8 cellular contexts compared by ENCODE assay signal in the genomic region with DNA sequence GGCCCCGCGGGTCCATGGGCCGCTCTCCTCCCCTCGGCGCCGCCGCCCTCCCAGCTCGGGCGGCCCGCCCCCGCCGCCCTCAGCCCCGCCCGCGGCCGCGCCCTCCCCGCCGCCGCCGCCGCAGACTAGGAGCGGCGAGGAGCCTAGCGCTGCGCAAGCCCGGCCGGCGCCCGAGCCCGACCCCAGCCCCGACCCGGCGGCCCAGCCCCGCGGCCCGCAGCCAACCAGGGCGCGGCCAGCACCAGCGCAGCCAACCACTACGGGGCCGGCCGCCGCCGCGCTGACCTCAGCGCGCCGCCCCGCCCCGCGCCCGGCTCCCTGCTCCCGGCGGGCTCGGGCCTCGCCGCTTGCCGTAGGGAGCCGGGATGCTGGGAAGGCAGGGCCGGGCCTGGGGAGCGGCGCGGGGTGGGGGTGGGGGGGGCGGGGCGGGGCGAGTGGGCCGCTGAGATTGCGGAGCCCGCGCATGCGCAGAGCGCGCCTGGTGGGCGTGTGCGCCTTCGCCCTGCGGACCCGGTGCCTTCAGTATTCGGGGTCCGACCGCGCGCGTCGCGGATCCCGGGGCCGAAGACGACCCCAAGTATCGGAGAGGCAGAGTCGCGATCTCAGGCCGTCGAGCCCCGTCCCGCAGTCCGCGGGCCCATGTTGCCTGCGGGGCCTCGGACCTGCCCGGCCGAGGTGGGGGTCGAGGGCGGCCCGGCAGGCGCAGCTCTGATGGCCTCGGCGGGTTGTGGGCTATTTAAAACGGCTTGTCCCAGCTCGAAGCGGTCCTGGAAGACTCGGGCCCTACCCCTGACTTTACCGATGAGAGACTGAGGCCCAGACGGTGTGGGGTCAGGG. TPM values are rescaled to one million over a fixed set of nuclear protein-coding genes. Genes with fewer than 3 reads are reported as not detected.
DNase-seq lines count a peak whose midpoint lies in the region; ATAC-seq and TF ChIP-seq lines count a peak whose summit lies in the region.

A gene with protein sequence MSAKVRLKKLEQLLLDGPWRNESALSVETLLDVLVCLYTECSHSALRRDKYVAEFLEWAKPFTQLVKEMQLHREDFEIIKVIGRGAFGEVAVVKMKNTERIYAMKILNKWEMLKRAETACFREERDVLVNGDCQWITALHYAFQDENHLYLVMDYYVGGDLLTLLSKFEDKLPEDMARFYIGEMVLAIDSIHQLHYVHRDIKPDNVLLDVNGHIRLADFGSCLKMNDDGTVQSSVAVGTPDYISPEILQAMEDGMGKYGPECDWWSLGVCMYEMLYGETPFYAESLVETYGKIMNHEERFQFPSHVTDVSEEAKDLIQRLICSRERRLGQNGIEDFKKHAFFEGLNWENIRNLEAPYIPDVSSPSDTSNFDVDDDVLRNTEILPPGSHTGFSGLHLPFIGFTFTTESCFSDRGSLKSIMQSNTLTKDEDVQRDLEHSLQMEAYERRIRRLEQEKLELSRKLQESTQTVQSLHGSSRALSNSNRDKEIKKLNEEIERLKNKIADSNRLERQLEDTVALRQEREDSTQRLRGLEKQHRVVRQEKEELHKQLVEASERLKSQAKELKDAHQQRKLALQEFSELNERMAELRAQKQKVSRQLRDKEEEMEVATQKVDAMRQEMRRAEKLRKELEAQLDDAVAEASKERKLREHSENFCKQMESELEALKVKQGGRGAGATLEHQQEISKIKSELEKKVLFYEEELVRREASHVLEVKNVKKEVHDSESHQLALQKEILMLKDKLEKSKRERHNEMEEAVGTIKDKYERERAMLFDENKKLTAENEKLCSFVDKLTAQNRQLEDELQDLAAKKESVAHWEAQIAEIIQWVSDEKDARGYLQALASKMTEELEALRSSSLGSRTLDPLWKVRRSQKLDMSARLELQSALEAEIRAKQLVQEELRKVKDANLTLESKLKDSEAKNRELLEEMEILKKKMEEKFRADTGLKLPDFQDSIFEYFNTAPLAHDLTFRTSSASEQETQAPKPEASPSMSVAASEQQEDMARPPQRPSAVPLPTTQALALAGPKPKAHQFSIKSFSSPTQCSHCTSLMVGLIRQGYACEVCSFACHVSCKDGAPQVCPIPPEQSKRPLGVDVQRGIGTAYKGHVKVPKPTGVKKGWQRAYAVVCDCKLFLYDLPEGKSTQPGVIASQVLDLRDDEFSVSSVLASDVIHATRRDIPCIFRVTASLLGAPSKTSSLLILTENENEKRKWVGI (N-terminal part only) (minus strand): TSS at position 178 of the 837 bp plus-strand sequence. CDS start 376 bp downstream, outside the sequence.

- H3K9me3 ChIP-seq in WERI-Rb-1 (ENCODE audit: severe bottlenecking) (no peaks in the 10 kb centered on the region), skeletal muscle satellite cell (replicated peaks; ENCODE audit: low read length) (no peaks in the 10 kb centered on the region)

- H3K4me1 ChIP-seq in skeletal muscle satellite cell (ENCODE audit: control insufficient read depth, insufficient read depth, low read length): peaks cover 24% of the 10 kb centered on the region

- peak; percentile 89 for DNase-seq in GM13976 (ENCODE audit: low spot score)
- DNase-seq in NCI-H2029 treated with DMSO at 0.1 percent for 48 hours (lab: John Stamatoyannopoulos, UW): peak; percentile 12
- DNase-seq in WERI-Rb-1: peak; percentile 86
- peak in 60 of 61 donors; percentile 22 to 94 (median 79) for DNase-seq in caudate nucleus (lab: John Stamatoyannopoulos, UW)
- DNase-seq in iPS-NIHi7 (ENCODE audit: extremely low spot score): peak; percentile 92
- no peak for DNase-seq in SKM-1 (lab: John Stamatoyannopoulos, UW; ENCODE audit: unreplicated experiment)

- no peaks in the 10 kb centered on the region for H3K27me3 ChIP-seq in WERI-Rb-1 (ENCODE audit: insufficient read depth, low read depth, severe bottlenecking)
- no peaks in the 10 kb centered on the region for H3K27me3 ChIP-seq in skeletal muscle satellite cell (ENCODE audit: control insufficient read depth, insufficient read depth, low read length)

- in situ Hi-C loops in GM13976 (cut with MboI; ENCODE audit: low sequenced_read_pairs, unreplicated experiment): no loop called here

- peak within 1 kb of the TSS; percentile 100 for H3K4me2 ChIP-seq in skeletal muscle satellite cell (ENCODE audit: low read length)

- H3K36me3 ChIP-seq in WERI-Rb-1 (peaks cover 14% of the 10 kb centered on the region), skeletal muscle satellite cell (ENCODE audit: insufficient read depth, low read length) (peaks cover 4% of the 10 kb centered on the region)

- ATAC-seq in HG02870 (IDR thresholded peaks at IDR 0.05; ENCODE audit: unreplicated experiment): peak; percentile 56

- peak within 1 kb of the TSS; percentile 89 for H3K4me3 ChIP-seq in WERI-Rb-1 (ENCODE audit: low read depth, low read length)
- peak within 1 kb of the TSS; percentile 99 for H3K4me3 ChIP-seq in skeletal muscle satellite cell (ENCODE audit: low read length)

- TF ChIP-seq CTCF in GM13976 (IDR thresholded peaks at IDR 0.05; ENCODE audit: borderline replicate concordance, control extremely low read depth, extremely low read depth, insufficient read depth, missing control alignments) (no peak), WERI-Rb-1 (IDR thresholded peaks at IDR 0.05; ENCODE audit: low read depth, low read length) (no peak)

- H3K9ac ChIP-seq in skeletal muscle satellite cell (ENCODE audit: low read depth, low read length): peak within 1 kb of the TSS; percentile 98

- H3K27ac ChIP-seq in WERI-Rb-1 (peak within 1 kb of the TSS; percentile 71), caudate nucleus (ENCODE audit: low read depth, low read length) (peak within 1 kb of the TSS; percentile 78)

RNA-seq across cellular contexts. Expression of the gene that starts here (rescaled TPM):
- 76.8 and 85.8 TPM in 2 replicates for total RNA-seq in skeletal muscle satellite cell (2012; rRNA removed)
